ENCODE assay signal across 22 cellular contexts in genomic region chr18:12604445-12605007, GRCh38. TPM values are rescaled to one million over a fixed set of nuclear protein-coding genes. Genes with fewer than 3 reads are reported as not detected.
DNase-seq lines count a peak whose midpoint lies in the region; ATAC-seq, FAIRE-seq and TF ChIP-seq lines count a peak whose summit lies in the region.
"Had no signal": no experiment of that assay in that cellular context is flagged by ENCODE, and none has a peak within 500 bp of the region (broad histone marks: within the 10 kb centered on the region; RNA-seq: fewer than 3 reads in every experiment).

No MANE protein-coding gene starts in this region.

- DNase-seq in CD14-positive monocyte (ENCODE audit: low spot score): no peak
- no peak for DNase-seq in H54 (ENCODE audit: insufficient read length, low spot score)
- DNase-seq in astrocyte (ENCODE audit: low read depth): no peak
- DNase-seq in foreskin keratinocyte: no peak
- DNase-seq in activated T-cell treated with anti-CD3 and anti-CD28 coated beads, Interleukin-2, amount 50 U/mL, for 4 hours: no peak
- no peak for DNase-seq in NCI-H187 (lab: John Stamatoyannopoulos, UW)
- DNase-seq in dorsolateral prefrontal cortex: no peak
- DNase-seq: activated CD4-positive, alpha-beta T cell treated with anti-CD3 and anti-CD28 coated beads for 36 hours; activated naive CD8-positive, alpha-beta T cell treated with anti-CD3 and anti-CD28 coated beads, Interleukin-2, amount 10 ng/mL, durations not matched to agents 7 days and 5 days; DMS79; GM23248; left ventricle myocardium superior; MG63; mucosa of descending colon; NCI-H2227 treated with DMSO at 0.1 percent for 48 hours; Peyer's patch; stimulated activated CD4-positive, alpha-beta T cell treated with anti-CD3 and anti-CD28 coated beads, Interleukin-12 subunit alpha, Interleukin-12 subunit beta, amount 100 ng/mL, for 4 hours; substantia nigra; T1000 had no signal

- H3K9ac ChIP-seq in astrocyte (ENCODE audit: low read length): no peak overlapping the region
- H3K9ac ChIP-seq: GM23248 had no signal

- H3K4me1 Mint-ChIP-seq in CD14-positive monocyte: peaks cover 25% of the 10 kb centered on the region
- peaks cover 34% of the 10 kb centered on the region for H3K4me1 Mint-ChIP-seq in astrocyte (ENCODE audit: low read depth, unreplicated experiment)
- no peaks in the 10 kb centered on the region for H3K4me1 Mint-ChIP-seq in activated T-cell treated with anti-CD3 and anti-CD28 coated beads, Interleukin-2, amount 50 U/mL, for 4 hours (ENCODE audit: low read depth)
- H3K4me1 Mint-ChIP-seq: activated T-helper 17 cell treated with anti-CD3 and anti-CD28 coated beads, Interleukin-2, amount 50 U/mL, for 72 hours had no signal

- H3K27ac ChIP-seq in astrocyte (ENCODE audit: low read depth, low read length) (no peak overlapping the region), foreskin keratinocyte (no peak overlapping the region), dorsolateral prefrontal cortex (no peak overlapping the region)
- H3K27ac ChIP-seq: GM23248, Peyer's patch had no signal

- H3K27me3 ChIP-seq in astrocyte (ENCODE audit: insufficient read depth, low read length) (no peaks in the 10 kb centered on the region), foreskin keratinocyte (no peaks in the 10 kb centered on the region), dorsolateral prefrontal cortex (no peaks in the 10 kb centered on the region)
- H3K27me3 ChIP-seq: MG63, Peyer's patch had no signal

- FAIRE-seq in H54 (lab: Jason Lieb, UNC) (peak; percentile 67), astrocyte (lab: Jason Lieb, UNC) (no peak)

- no peak overlapping the region for H3K27ac Mint-ChIP-seq in CD14-positive monocyte
- H3K27ac Mint-ChIP-seq in astrocyte (ENCODE audit: unreplicated experiment): peak overlapping the region; percentile 81
- H3K27ac Mint-ChIP-seq: activated CD4-positive, alpha-beta T cell treated with anti-CD3 and anti-CD28 coated beads for 36 hours; activated naive CD8-positive, alpha-beta T cell treated with anti-CD3 and anti-CD28 coated beads, Interleukin-2, amount 10 ng/mL, durations not matched to agents 7 days and 5 days; activated T-helper 17 cell treated with anti-CD3 and anti-CD28 coated beads, Interleukin-2, amount 50 U/mL, for 72 hours had no signal

- TF ChIP-seq CTCF in CD14-positive monocyte (IDR thresholded peaks at IDR 0.05) (peak; percentile 30), astrocyte (IDR thresholded peaks at IDR 0.05; ENCODE audit: insufficient read depth, low read depth, low read length) (peak; percentile 13), foreskin keratinocyte (conservative IDR thresholded peaks at IDR 0.05) (peak; percentile 11), dorsolateral prefrontal cortex (IDR thresholded peaks at IDR 0.05 in 54 of 56, conservative IDR thresholded peaks at IDR 0.05 in 2 of 56; ENCODE audit: low read depth in 1 of 56, partially characterized antibody in 56 of 56) (peak in 1 of 56 donors; percentile 12)

- H3K9me3 Mint-ChIP-seq in CD14-positive monocyte (no peaks in the 10 kb centered on the region), astrocyte (ENCODE audit: unreplicated experiment) (no peaks in the 10 kb centered on the region)
- no peaks in the 10 kb centered on the region for H3K9me3 Mint-ChIP-seq in activated T-cell treated with anti-CD3 and anti-CD28 coated beads, Interleukin-2, amount 50 U/mL, for 4 hours
- H3K9me3 Mint-ChIP-seq: activated naive CD8-positive, alpha-beta T cell treated with anti-CD3 and anti-CD28 coated beads, Interleukin-2, amount 10 ng/mL, durations not matched to agents 7 days and 5 days; activated T-helper 17 cell treated with anti-CD3 and anti-CD28 coated beads, Interleukin-2, amount 50 U/mL, for 72 hours had no signal

- H3K36me3 Mint-ChIP-seq in CD14-positive monocyte: peaks cover 0 to 2% of the 10 kb centered on the region in 2 donors
- peaks cover 4% of the 10 kb centered on the region for H3K36me3 Mint-ChIP-seq in astrocyte (ENCODE audit: low read depth, unreplicated experiment)
- H3K36me3 Mint-ChIP-seq in activated T-cell treated with anti-CD3 and anti-CD28 coated beads, Interleukin-2, amount 50 U/mL, for 4 hours (ENCODE audit: insufficient read depth): no peaks in the 10 kb centered on the region

- peaks cover 0 to 2% (median 0%) of the 10 kb centered on the region in 3 donors for H3K27me3 Mint-ChIP-seq in CD14-positive monocyte (ENCODE audit: low read depth in 3 of 3)
- no peaks in the 10 kb centered on the region for H3K27me3 Mint-ChIP-seq in astrocyte (ENCODE audit: low read depth, unreplicated experiment)
- H3K27me3 Mint-ChIP-seq in activated T-cell treated with anti-CD3 and anti-CD28 coated beads, Interleukin-2, amount 50 U/mL, for 4 hours (ENCODE audit: low read depth): no peaks in the 10 kb centered on the region
- H3K27me3 Mint-ChIP-seq: activated CD4-positive, alpha-beta T cell treated with anti-CD3 and anti-CD28 coated beads for 36 hours; activated T-helper 17 cell treated with anti-CD3 and anti-CD28 coated beads, Interleukin-2, amount 50 U/mL, for 72 hours had no signal

- ATAC-seq in foreskin keratinocyte: no peak
- ATAC-seq in activated T-cell treated with anti-CD3 and anti-CD28 coated beads, Interleukin-2, amount 50 U/mL, for 4 hours: no peak
- ATAC-seq in HG03378 (IDR thresholded peaks at IDR 0.05; ENCODE audit: unreplicated experiment): no peak
- ATAC-seq: activated CD4-positive, alpha-beta T cell treated with anti-CD3 and anti-CD28 coated beads for 36 hours; activated T-helper 17 cell treated with anti-CD3 and anti-CD28 coated beads, Interleukin-2, amount 50 U/mL, for 72 hours; esophagus mucosa; left ventricle myocardium superior; mucosa of descending colon had no signal

- intact Hi-C loops in CD14-positive monocyte (cut with micrococcal nuclease): loop anchor here (5.0 to 10.0 kb wide), 2 partner anchors 50 to 53 kb away; partner anchors contain the start of gene SPIRE1 (in 2 of the 2)
- intact Hi-C loops in dorsolateral prefrontal cortex (cut with DNase I): no loop called here

- TF ChIP-seq POLR2A in H54 (IDR thresholded peaks at IDR 0.05; ENCODE audit: low read depth, low read length): no peak

- H4K20me1 ChIP-seq in astrocyte (ENCODE audit: insufficient read depth, low read length): peaks cover 14% of the 10 kb centered on the region

- H3K4me1 ChIP-seq in astrocyte (ENCODE audit: insufficient read depth, low read length) (peaks cover 24% of the 10 kb centered on the region), foreskin keratinocyte (peaks cover 27% of the 10 kb centered on the region)
- H3K4me1 ChIP-seq: Peyer's patch had no signal

- H3K79me2 ChIP-seq in astrocyte (ENCODE audit: insufficient read depth, low read length): peaks cover 52% of the 10 kb centered on the region

- H3K4me3 Mint-ChIP-seq in CD14-positive monocyte: no peak overlapping the region
- H3K4me3 Mint-ChIP-seq in astrocyte (ENCODE audit: unreplicated experiment): no peak overlapping the region
- H3K4me3 Mint-ChIP-seq in activated T-cell treated with anti-CD3 and anti-CD28 coated beads, Interleukin-2, amount 50 U/mL, for 4 hours: no peak overlapping the region
- H3K4me3 Mint-ChIP-seq: activated CD4-positive, alpha-beta T cell treated with anti-CD3 and anti-CD28 coated beads for 36 hours; activated naive CD8-positive, alpha-beta T cell treated with anti-CD3 and anti-CD28 coated beads, Interleukin-2, amount 10 ng/mL, durations not matched to agents 7 days and 5 days; activated T-helper 17 cell treated with anti-CD3 and anti-CD28 coated beads, Interleukin-2, amount 50 U/mL, for 72 hours had no signal

- no peak overlapping the region for H3K4me3 ChIP-seq in astrocyte (ENCODE audit: insufficient read depth, low read depth, low read length)
- H3K4me3 ChIP-seq in dorsolateral prefrontal cortex: no peak overlapping the region
- H3K4me3 ChIP-seq: GM23248, MG63, mucosa of descending colon, Peyer's patch had no signal

- H3K4me2 ChIP-seq in astrocyte (ENCODE audit: low read length): no peak overlapping the region

- H2AFZ ChIP-seq in astrocyte (ENCODE audit: low read depth, low read length): no peak overlapping the region
- H2AFZ ChIP-seq: GM23248 had no signal

- no peaks in the 10 kb centered on the region for H3K9me3 ChIP-seq in astrocyte (ENCODE audit: insufficient read depth, low read depth, low read length)
- H3K9me3 ChIP-seq: MG63, mucosa of descending colon, Peyer's patch had no signal

- no peaks in the 10 kb centered on the region for H3K36me3 ChIP-seq in astrocyte (ENCODE audit: insufficient read depth, low read length)
- H3K36me3 ChIP-seq: MG63, Peyer's patch had no signal

RNA-seq across cellular contexts. Expression of gene SPIRE1, which starts 53.4 kb away (rescaled TPM):
- polyA plus RNA-seq in CD14-positive monocyte (1 to 10 TPM; 1.7 to 1.8 TPM), foreskin keratinocyte (4.1 and 4.8 TPM in 2 replicates)
- total RNA-seq in astrocyte (38.9 and 42.0 TPM in 2 replicates), foreskin keratinocyte (19.7 and 20.9 TPM in 2 replicates), dorsolateral prefrontal cortex (100 to 1,000 TPM in 99 of 120 experiments, 10 to 100 TPM in 21; 76.6 to 170 (median 113) TPM)
- 1 to 10 TPM; 2.2 to 4.3 (median 3.2) TPM for total RNA-seq in activated T-cell treated with anti-CD3 and anti-CD28 coated beads, Interleukin-2, amount 50 U/mL, for 4 hours

Comparison
In these comparisons a context has a peak if more than half of its experiments do, and no peak if none do; other contexts are left out.
1. intact Hi-C loops: an anchor here in CD14-positive monocyte (5.0 to 10.0 kb wide); none called in dorsolateral prefrontal cortex.